ENCODE assay signal across 8 cellular contexts in genomic region chr13:29081036-29081435, GRCh38.
DNase-seq lines count a peak whose midpoint lies in the region; ATAC-seq, FAIRE-seq and TF ChIP-seq lines count a peak whose summit lies in the region.

No MANE protein-coding gene starts in this region.

- CTCF ChIA-PET in PC-9 (lab: Charles Lee) = no interaction called here

- DNase-seq in GM12891 (ENCODE audit: insufficient read length, low spot score) = no peak
- DNase-seq in KBM-7 = peak; percentile 58
- DNase-seq in choroid plexus epithelial cell (ENCODE audit: low read depth) = peak; percentile 31
- no peak for DNase-seq in NCI-H524 (lab: John Stamatoyannopoulos, UW)
- no peak for DNase-seq in NCI-H2081 (lab: John Stamatoyannopoulos, UW)
- DNase-seq in small intestine = no peak
- DNase-seq in PC-9 = no peak

- no peaks in the 10 kb centered on the region for H4K20me1 ChIP-seq in PC-9 (ENCODE audit: insufficient read depth)

- peak; percentile 92 for ATAC-seq in GM21515 (IDR thresholded peaks at IDR 0.05; ENCODE audit: unreplicated experiment)

- peak; percentile 28 for TF ChIP-seq CTCF in choroid plexus epithelial cell (conservative IDR thresholded peaks at IDR 0.05; ENCODE audit: low read depth, low read length)
- TF ChIP-seq CTCF in PC-9 (conservative IDR thresholded peaks at IDR 0.05) = no peak

- intact Hi-C loops in PC-9 (cut with micrococcal nuclease; ENCODE audit: unreplicated experiment) = no loop called here

- no peak overlapping the region for H3K4me2 ChIP-seq in PC-9

- H2AFZ ChIP-seq in PC-9 = no peak overlapping the region

- no TSS peak for BruUV-seq in PC-9 (replicated peaks; lab: Mats Ljungman, UMichigan)

- no peak overlapping the region for H3K27ac ChIP-seq in small intestine (ENCODE audit: low read depth in 1 of 2, low read length in 1 of 2)
- H3K27ac ChIP-seq in PC-9 = no peak overlapping the region

- no peak overlapping the region for H3K4me3 ChIP-seq in choroid plexus epithelial cell (ENCODE audit: low read depth, low read length)
- H3K4me3 ChIP-seq in small intestine (ENCODE audit: low read depth in 1 of 2, low read length in 2 of 2) = no peak overlapping the region
- no peak overlapping the region for H3K4me3 ChIP-seq in PC-9

- TF ChIP-seq POLR2A in GM12891 (IDR thresholded peaks at IDR 0.05; ENCODE audit: low read depth, low read length) = no peak

- H3K4me1 ChIP-seq in small intestine (ENCODE audit: control insufficient read depth in 2 of 2, insufficient read depth in 1 of 2, low read depth in 1 of 2, low read length in 1 of 2) (no peaks in the 10 kb centered on the region), PC-9 (replicated peaks; ENCODE audit: insufficient read depth) (no peaks in the 10 kb centered on the region)

- FAIRE-seq in GM12891 (lab: Jason Lieb, UNC) (no peak), small intestine (lab: Jason Lieb, UNC) (no peak)

- 32 to 47% (median 45%) methylated on average over 1 of the region's 1 CpG for WGBS in small intestine, 3 donors

- H3K79me2 ChIP-seq in PC-9 (ENCODE audit: low read depth) = no peaks in the 10 kb centered on the region

- POLR2A ChIA-PET in PC-9 (lab: Charles Lee; ENCODE audit: unreplicated experiment) = no interaction called here

- H3K27me3 ChIP-seq in small intestine (ENCODE audit: control insufficient read depth in 2 of 2, insufficient read depth in 2 of 2, low read length in 2 of 2) (no peaks in the 10 kb centered on the region), PC-9 (ENCODE audit: insufficient read depth, low read depth) (no peaks in the 10 kb centered on the region)

- H3K9me3 ChIP-seq in small intestine (ENCODE audit: control insufficient read depth, low read depth) = no peaks in the 10 kb centered on the region
- H3K9me3 ChIP-seq in PC-9 (ENCODE audit: insufficient read depth, low read depth) = no peaks in the 10 kb centered on the region

- no peaks in the 10 kb centered on the region for H3K9me2 ChIP-seq in PC-9 (ENCODE audit: insufficient read depth)

- in situ Hi-C loops in KBM-7 (cut with MboI; ENCODE audit: low pct_unique_long_range_greater_than_20kb, low sequenced_read_pairs) = no loop called here

- H3K36me3 ChIP-seq in small intestine (ENCODE audit: control insufficient read depth in 2 of 2, insufficient read depth in 2 of 2, low read length in 2 of 2) = no peaks in the 10 kb centered on the region
- no peaks in the 10 kb centered on the region for H3K36me3 ChIP-seq in PC-9 (ENCODE audit: low read depth)

- no peaks in the 10 kb centered on the region for H3F3A ChIP-seq in PC-9 (ENCODE audit: insufficient read depth, low read depth)

TF ChIP-seq in GM12891, 5 proteins besides CTCF, POLR2A, EP300 and RAD21:
- peak; percentile 71 for TF ChIP-seq SPI1 (IDR thresholded peaks at IDR 0.05; ENCODE audit: low read depth, low read length)
- no peak for TF ChIP-seq POLR2AphosphoS5 (IDR thresholded peaks at IDR 0.05; ENCODE audit: low read depth, low read length)

Comparison
In these comparisons a context has a peak if more than half of its experiments do, and no peak if none do; other contexts are left out.
1. DNase-seq: peak in KBM-7 (single experiment) and choroid plexus epithelial cell (single experiment); none in GM12891 (single experiment), NCI-H524 (0 of 2), NCI-H2081 (0 of 2), small intestine (single experiment) and PC-9 (0 of 2).